ENCODE assay signal across 1 cellular context in the genomic region with DNA sequence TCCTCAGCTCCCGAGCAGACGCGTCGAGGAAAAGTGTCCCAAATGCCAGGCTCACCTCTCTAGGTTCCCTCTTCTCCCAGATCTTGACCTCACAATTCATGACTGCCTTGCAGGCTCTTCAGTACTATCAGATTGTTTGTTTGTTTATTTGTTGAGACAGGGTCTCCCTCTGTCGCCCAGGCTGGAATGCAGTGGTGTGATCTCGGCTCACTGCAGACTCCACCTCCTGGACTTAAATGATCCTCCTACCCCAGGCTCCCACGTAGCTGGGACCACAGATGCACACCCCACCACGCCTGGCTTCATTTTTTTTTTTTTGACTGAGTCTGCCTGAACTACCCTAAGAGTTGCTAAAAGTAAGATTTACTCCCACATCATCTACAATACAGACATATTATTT.
TF ChIP-seq lines count a peak whose summit lies in the region.

No MANE protein-coding gene starts in this region.

TF ChIP-seq in K562, 482 proteins besides CTCF, POLR2A, EP300 and RAD21:
- TF ChIP-seq FOXM1 (IDR thresholded peaks at IDR 0.05; ENCODE audit: low read depth), result no peak
- no peak for TF ChIP-seq FOXM1 (CRISPR knock-in tag; IDR thresholded peaks at IDR 0.05; ENCODE audit: low read depth)
- no peak for TF ChIP-seq POLR2H (tag; IDR thresholded peaks at IDR 0.05; ENCODE audit: low read depth)
